In genomic region chr15:73930371-73930770, GRCh38 we compare ENCODE assay signal across 11 cellular contexts. TPM values are rescaled to one million over a fixed set of nuclear protein-coding genes. Genes with fewer than 3 reads are reported as not detected.
DNase-seq lines count a peak whose midpoint lies in the region; ATAC-seq and TF ChIP-seq lines count a peak whose summit lies in the region.
"Had no signal": no experiment of that assay in that cellular context is flagged by ENCODE, and none has a peak within 500 bp of the region (broad histone marks: within the 10 kb centered on the region; RNA-seq: fewer than 3 reads in every experiment).

No MANE protein-coding gene starts in this region.

- intact Hi-C loops in ovary (cut with DNase I): no loop called here

- H3K9me3 ChIP-seq in SK-N-SH: no peaks in the 10 kb centered on the region
- H3K9me3 ChIP-seq in ovary: no peaks in the 10 kb centered on the region
- H3K9me3 ChIP-seq: SJCRH30 had no signal

- CTCF ChIA-PET in SK-N-SH (lab: Yijun Ruan, JAX): no interaction called here

- no peak overlapping the region for H3K4me3 ChIP-seq in SK-N-SH (ENCODE audit: low read depth in 2 of 2, low read length in 1 of 2)
- no peak overlapping the region for H3K4me3 ChIP-seq in fibroblast of pulmonary artery (replicated peaks; ENCODE audit: low read depth, low read length)
- H3K4me3 ChIP-seq in ovary: no peak overlapping the region
- H3K4me3 ChIP-seq: SJCRH30 had no signal

- peaks cover 58% of the 10 kb centered on the region for H3K79me2 ChIP-seq in SK-N-SH (ENCODE audit: insufficient read depth)

- no peak for TF ChIP-seq POLR2A in ovary (IDR thresholded peaks at IDR 0.05)

- POLR2A ChIA-PET in SK-N-SH (lab: Yijun Ruan, JAX): no interaction called here

- H3K9ac ChIP-seq in SK-N-SH: peak overlapping the region; percentile 73

- no peaks in the 10 kb centered on the region for H4K20me1 ChIP-seq in SK-N-SH (ENCODE audit: insufficient read depth)

- H3K4me1 ChIP-seq in SK-N-SH (ENCODE audit: control insufficient read depth in 1 of 2, insufficient read depth in 2 of 2, low read depth in 1 of 2, low read length in 1 of 2) (peaks cover 17 to 57% of the 10 kb centered on the region in 2 experiments; a peak in 3 of 4 replicates), ovary (ENCODE audit: insufficient read depth) (peaks cover 8% of the 10 kb centered on the region)

- ATAC-seq in HG03139 (IDR thresholded peaks at IDR 0.05; ENCODE audit: unreplicated experiment): no peak

- H3K27ac ChIP-seq in SK-N-SH (ENCODE audit: low read depth in 2 of 2, low read length in 1 of 2) (peak overlapping the region in 1 of 2 experiments; percentile 98; a peak in 2 of 4 replicates), ovary (no peak overlapping the region)
- H3K27ac ChIP-seq: SJCRH30 had no signal

- TF ChIP-seq RAD21 in SK-N-SH (IDR thresholded peaks at IDR 0.05; ENCODE audit: low read length): no peak

- TF ChIP-seq CTCF in SK-N-SH (IDR thresholded peaks at IDR 0.05) (no peak), fibroblast of pulmonary artery (IDR thresholded peaks at IDR 0.05; ENCODE audit: low read length, missing control alignments) (no peak), ovary (IDR thresholded peaks at IDR 0.05) (no peak)

- no peak overlapping the region for H2AFZ ChIP-seq in SK-N-SH (ENCODE audit: low read depth)

- H3K9me2 ChIP-seq in SK-N-SH: no peaks in the 10 kb centered on the region

- H3F3A ChIP-seq in SK-N-SH (replicated peaks; ENCODE audit: insufficient read depth): peaks cover 20% of the 10 kb centered on the region

- TF ChIP-seq EP300 in SK-N-SH (IDR thresholded peaks at IDR 0.05; ENCODE audit: borderline replicate concordance in 1 of 2, low read depth in 1 of 2, low read length in 1 of 2) (peak in 1 of 2 experiments; percentile 33; a peak in 1 of 4 replicates), ovary (IDR thresholded peaks at IDR 0.05) (no peak)

- peak; percentile 89 for DNase-seq in AG20443 (ENCODE audit: low spot score)
- DNase-seq in SK-N-SH: no peak
- DNase-seq in fibroblast of pulmonary artery (ENCODE audit: low read depth): peak; percentile 85
- DNase-seq in ovary: peak in 3 of 5 donors; percentile 31 to 65 (median 60)
- no peak for DNase-seq in C1 segment of cervical spinal cord (lab: John Stamatoyannopoulos, UW)
- no peak for DNase-seq in NCI-H187 treated with DMSO at 0.1 percent for 48 hours (lab: John Stamatoyannopoulos, UW)
- DNase-seq in NCI-H2171 treated with DMSO at 0.1 percent for 48 hours (lab: John Stamatoyannopoulos, UW): no peak
- DNase-seq: activated CD4-positive, alpha-beta T cell treated with anti-CD3 and anti-CD28 coated beads for 48 hours; SJCRH30 had no signal

- 65% methylated on average over 5 of the region's 8 CpGs for WGBS in SK-N-SH (ENCODE audit: low lambda C conversion rate)
- 26 to 34% (median 28%) methylated on average over 8 of the region's 8 CpGs for WGBS in ovary, 3 donors

- H3K36me3 ChIP-seq in SK-N-SH (replicated peaks in 1 of 2; ENCODE audit: control insufficient read depth in 1 of 2, insufficient read depth in 2 of 2, low read length in 1 of 2) (no peaks in the 10 kb centered on the region), ovary (no peaks in the 10 kb centered on the region)

- peak overlapping the region; percentile 66; the same call in 1 of the 2 replicates for H3K4me2 ChIP-seq in SK-N-SH

- H3K27me3 ChIP-seq in SK-N-SH (ENCODE audit: insufficient read depth) (no peaks in the 10 kb centered on the region), ovary (no peaks in the 10 kb centered on the region)
- H3K27me3 ChIP-seq: SJCRH30 had no signal

TF ChIP-seq in SK-N-SH, 30 proteins besides CTCF, POLR2A, EP300 and RAD21 (continues in another document):
- no peak for TF ChIP-seq PBX3 (IDR thresholded peaks at IDR 0.05)
- peak; percentile 12; the same call in 1 of the 2 replicates for TF ChIP-seq POLR2AphosphoS5 (IDR thresholded peaks at IDR 0.05; ENCODE audit: low read depth, low read length)
- no peak for TF ChIP-seq ELF1 (IDR thresholded peaks at IDR 0.05)
- TF ChIP-seq JUND (IDR thresholded peaks at IDR 0.05): no peak
- no peak for TF ChIP-seq NRF1 (IDR thresholded peaks at IDR 0.05; ENCODE audit: low read depth, low read length)
- TF ChIP-seq SIN3A (IDR thresholded peaks at IDR 0.05; ENCODE audit: borderline replicate concordance, low read depth, low read length): no peak
- no peak for TF ChIP-seq SMC3 (IDR thresholded peaks at IDR 0.05; ENCODE audit: low read depth, low read length)
- no peak for TF ChIP-seq GATA2 (CRISPR knock-in tag; IDR thresholded peaks at IDR 0.05)
- TF ChIP-seq RFX5 (IDR thresholded peaks at IDR 0.05; ENCODE audit: low read length): no peak
- no peak for TF ChIP-seq CHD2 (IDR thresholded peaks at IDR 0.05; ENCODE audit: low read length, partially characterized antibody)
- peak; percentile 85 for TF ChIP-seq MAX (IDR thresholded peaks at IDR 0.05; ENCODE audit: low read depth)
- no peak for TF ChIP-seq EZH2phosphoT487 (IDR thresholded peaks at IDR 0.05; ENCODE audit: borderline replicate concordance, low read depth)
- no peak for TF ChIP-seq FOXM1 (IDR thresholded peaks at IDR 0.05; ENCODE audit: low read depth)
- TF ChIP-seq GABPA (IDR thresholded peaks at IDR 0.05; ENCODE audit: low read depth): no peak
- TF ChIP-seq FOXJ3 (CRISPR knock-in tag; IDR thresholded peaks at IDR 0.05): no peak
- no peak for TF ChIP-seq MEF2A (IDR thresholded peaks at IDR 0.05; ENCODE audit: borderline replicate concordance, low read depth)
- TF ChIP-seq TEAD4 (IDR thresholded peaks at IDR 0.05; ENCODE audit: borderline replicate concordance, insufficient read depth): no peak
- TF ChIP-seq REST (IDR thresholded peaks at IDR 0.05; ENCODE audit: low read depth, low read length): no peak
- no peak for TF ChIP-seq USF2 (IDR thresholded peaks at IDR 0.05; ENCODE audit: borderline replicate concordance, low read depth, low read length)
- peak; percentile 61 for TF ChIP-seq TCF12 (IDR thresholded peaks at IDR 0.05)
- no peak for TF ChIP-seq RXRA (IDR thresholded peaks at IDR 0.05; ENCODE audit: borderline replicate concordance, low read depth)
- TF ChIP-seq MXI1 (IDR thresholded peaks at IDR 0.05; ENCODE audit: low read depth, low read length): no peak

RNA-seq across cellular contexts. Expression of gene LOXL1, which starts 4.1 kb away (rescaled TPM):
- polyA plus RNA-seq in SK-N-SH (2012; rRNA removed): 37.5 and 50.3 TPM in 2 replicates
- 36.5 and 50.1 TPM in 2 replicates for polyA plus RNA-seq in SK-N-SH (2012; cell fraction: cytosol; rRNA removed)
- 52.4 and 60.2 TPM in 2 replicates for polyA plus RNA-seq in SK-N-SH (2012; cell fraction: nucleus; rRNA removed)
- total RNA-seq in ovary: 10 to 100 TPM; 10.1 to 33.8 (median 19.9) TPM
- 10 to 100 TPM; 16.1 to 17.0 TPM for polyA plus RNA-seq in ovary

RNA-seq across cellular contexts. Expression of gene TBC1D21, which starts 57.0 kb away (rescaled TPM):
- polyA plus RNA-seq in SK-N-SH (2012; rRNA removed): not detected in 2 replicates
- polyA plus RNA-seq in SK-N-SH (2012; cell fraction: cytosol; rRNA removed): not detected in 2 replicates
- not detected in 2 replicates for polyA plus RNA-seq in SK-N-SH (2012; cell fraction: nucleus; rRNA removed)
- not detected for total RNA-seq in ovary
- not detected for polyA plus RNA-seq in ovary
- total RNA-seq: NCI-H460, SJCRH30 had no signal

Comparison
In these comparisons a context has a peak if more than half of its experiments do, and no peak if none do; other contexts are left out.
1. DNase-seq: peak in AG20443 (single experiment), fibroblast of pulmonary artery (single experiment) and ovary (3 of 5); none in SK-N-SH (single experiment), C1 segment of cervical spinal cord (0 of 14), NCI-H187 treated with DMSO at 0.1 percent for 48 hours (single experiment) and NCI-H2171 treated with DMSO at 0.1 percent for 48 hours (single experiment).